ENCODE assay signal across 16 cellular contexts in genomic region chr1:53350853-53351767, GRCh38. TPM values are rescaled to one million over a fixed set of nuclear protein-coding genes. Genes with fewer than 3 reads are reported as not detected.
DNase-seq lines count a peak whose midpoint lies in the region; ATAC-seq and TF ChIP-seq lines count a peak whose summit lies in the region.
"Had no signal": no experiment of that assay in that cellular context is flagged by ENCODE, and none has a peak within 500 bp of the region (broad histone marks: within the 10 kb centered on the region; RNA-seq: fewer than 3 reads in every experiment).

No MANE protein-coding gene starts in this region.

- no peak overlapping the region for H3K18ac ChIP-seq in mesendoderm (ENCODE audit: low read length)

- no peaks in the 10 kb centered on the region for H3K27me3 ChIP-seq in RWPE2 (ENCODE audit: insufficient read depth, poor library complexity, severe bottlenecking)
- H3K27me3 ChIP-seq in mesendoderm (ENCODE audit: insufficient read depth, low read length, poor library complexity) = no peaks in the 10 kb centered on the region
- H3K27me3 ChIP-seq: thyroid gland had no signal

- no peak overlapping the region for H3K4me2 ChIP-seq in mesendoderm (ENCODE audit: low read length)

- no peaks in the 10 kb centered on the region for H3K36me3 ChIP-seq in RWPE2 (ENCODE audit: low read depth)
- no peaks in the 10 kb centered on the region for H3K36me3 ChIP-seq in mesendoderm (ENCODE audit: control insufficient read depth, insufficient read depth, low read length)
- H3K36me3 ChIP-seq: thyroid gland had no signal

- WGBS in mesendoderm (ENCODE audit: extremely low coverage, insufficient coverage, low lambda C conversion rate) = no CpG with 5 or more reads among the region's 8 CpGs

- H3K9me3 ChIP-seq in RWPE2 (ENCODE audit: severe bottlenecking) = no peaks in the 10 kb centered on the region
- H3K9me3 ChIP-seq: thyroid gland had no signal

- H3K4me3 ChIP-seq in RWPE2 (ENCODE audit: severe bottlenecking) (no peak overlapping the region), mesendoderm (ENCODE audit: low read length) (no peak overlapping the region)
- H3K4me3 ChIP-seq: thyroid gland had no signal

- peaks cover 6% of the 10 kb centered on the region for H3K27me3 Mint-ChIP-seq in activated CD8-positive, alpha-beta memory T cell treated with anti-CD3 and anti-CD28 coated beads, Interleukin-2, amount 10 ng/mL, durations not matched to agents 7 days and 5 days
- H3K27me3 Mint-ChIP-seq in HFFc6 (ENCODE audit: insufficient read depth) = peaks cover 17% of the 10 kb centered on the region
- H3K27me3 Mint-ChIP-seq: CD4-positive, alpha-beta T cell; stimulated activated naive CD8-positive, alpha-beta T cell treated with anti-CD3 and anti-CD28 coated beads, Interleukin-15, Interleukin-2, amounts not matched to agents 100 ng/mL and 50 ng/mL, for 24 hours had no signal

- H2BK120ac ChIP-seq in mesendoderm (ENCODE audit: low read depth, low read length) = no peak overlapping the region

- no peak overlapping the region for H2BK5ac ChIP-seq in mesendoderm (ENCODE audit: low read length)

- H3K4me1 ChIP-seq in RWPE2 (ENCODE audit: insufficient read depth, poor library complexity, severe bottlenecking) (no peaks in the 10 kb centered on the region), mesendoderm (ENCODE audit: control insufficient read depth, low read depth, low read length) (peaks cover 2% of the 10 kb centered on the region)
- H3K4me1 ChIP-seq: thyroid gland had no signal

- H4K8ac ChIP-seq in mesendoderm (ENCODE audit: low read depth, low read length) = no peak overlapping the region

- H2AK5ac ChIP-seq in mesendoderm (ENCODE audit: low read length) = no peak overlapping the region

- no peaks in the 10 kb centered on the region for H3K36me3 Mint-ChIP-seq in activated CD8-positive, alpha-beta memory T cell treated with anti-CD3 and anti-CD28 coated beads, Interleukin-2, amount 10 ng/mL, durations not matched to agents 7 days and 5 days
- H3K36me3 Mint-ChIP-seq in HFFc6 (ENCODE audit: low read depth) = no peaks in the 10 kb centered on the region
- H3K36me3 Mint-ChIP-seq: naive thymus-derived CD4-positive, alpha-beta T cell had no signal

- H3K56ac ChIP-seq in mesendoderm (ENCODE audit: low read length) = peak overlapping the region; percentile 31

- no peak overlapping the region for H3K4ac ChIP-seq in mesendoderm (ENCODE audit: low read depth, low read length)

- CTCF ChIA-PET in activated CD8-positive, alpha-beta memory T cell treated with anti-CD3 and anti-CD28 coated beads, Interleukin-2, amount 10 ng/mL, durations not matched to agents 7 days and 5 days (lab: Charles Lee) = no interaction called here

- H4K5ac ChIP-seq in mesendoderm (ENCODE audit: low read length) = no peak overlapping the region

- H3K79me2 ChIP-seq in mesendoderm (ENCODE audit: control insufficient read depth, insufficient read depth, low read length) = no peaks in the 10 kb centered on the region

- no peaks in the 10 kb centered on the region for H3K4me1 Mint-ChIP-seq in activated CD8-positive, alpha-beta memory T cell treated with anti-CD3 and anti-CD28 coated beads, Interleukin-2, amount 10 ng/mL, durations not matched to agents 7 days and 5 days
- no peaks in the 10 kb centered on the region for H3K4me1 Mint-ChIP-seq in HFFc6 (ENCODE audit: low read depth)
- H3K4me1 Mint-ChIP-seq: naive thymus-derived CD4-positive, alpha-beta T cell had no signal

- no peak overlapping the region for H3K4me3 Mint-ChIP-seq in activated CD8-positive, alpha-beta memory T cell treated with anti-CD3 and anti-CD28 coated beads, Interleukin-2, amount 10 ng/mL, durations not matched to agents 7 days and 5 days
- H3K4me3 Mint-ChIP-seq in HFFc6 = no peak overlapping the region
- H3K4me3 Mint-ChIP-seq: CD4-positive, alpha-beta T cell; naive thymus-derived CD4-positive, alpha-beta T cell; stimulated activated naive CD8-positive, alpha-beta T cell treated with anti-CD3 and anti-CD28 coated beads, Interleukin-15, Interleukin-2, amounts not matched to agents 100 ng/mL and 50 ng/mL, for 24 hours had no signal

- H3K27ac Mint-ChIP-seq in activated CD8-positive, alpha-beta memory T cell treated with anti-CD3 and anti-CD28 coated beads, Interleukin-2, amount 10 ng/mL, durations not matched to agents 7 days and 5 days = no peak overlapping the region
- no peak overlapping the region for H3K27ac Mint-ChIP-seq in HFFc6
- H3K27ac Mint-ChIP-seq: activated T-helper 2 cell treated with anti-CD3 and anti-CD28 coated beads, Interferon-gamma antibody, Interleukin-2, Interleukin-4, amounts not matched to agents 10 μg/mL and 5 μg/mL and 100 μg/mL, durations not matched to agents 14 hours and 24 hours and 36 hours; CD4-positive, alpha-beta T cell; stimulated activated naive CD8-positive, alpha-beta T cell treated with anti-CD3 and anti-CD28 coated beads, Interleukin-15, Interleukin-2, amounts not matched to agents 100 ng/mL and 50 ng/mL, for 24 hours had no signal

- H3K9me3 Mint-ChIP-seq in activated CD8-positive, alpha-beta memory T cell treated with anti-CD3 and anti-CD28 coated beads, Interleukin-2, amount 10 ng/mL, durations not matched to agents 7 days and 5 days (ENCODE audit: low read depth) = no peaks in the 10 kb centered on the region
- peaks cover 4% of the 10 kb centered on the region; the same call in 1 of the 2 replicates for H3K9me3 Mint-ChIP-seq in HFFc6
- H3K9me3 Mint-ChIP-seq: activated T-helper 2 cell treated with anti-CD3 and anti-CD28 coated beads, Interferon-gamma antibody, Interleukin-2, Interleukin-4, amounts not matched to agents 10 μg/mL and 5 μg/mL and 100 μg/mL, durations not matched to agents 14 hours and 24 hours and 36 hours; CD4-positive, alpha-beta T cell had no signal

- H3K23ac ChIP-seq in mesendoderm (ENCODE audit: low read length) = peak overlapping the region; percentile 30

- no peak overlapping the region for H3K9ac ChIP-seq in mesendoderm (ENCODE audit: low read length)

- peak; percentile 32 for DNase-seq in RWPE2 (ENCODE audit: low spot score)
- DNase-seq in activated CD8-positive, alpha-beta memory T cell treated with anti-CD3 and anti-CD28 coated beads, Interleukin-2, amount 10 ng/mL, durations not matched to agents 7 days and 5 days = peak; percentile 38
- DNase-seq in mesendoderm = no peak
- peak; percentile 10 for DNase-seq in stimulated activated CD8-positive, alpha-beta memory T cell treated with anti-CD3 and anti-CD28 coated beads, Interleukin-4, amount 100 ng/mL, for 48 hours
- DNase-seq in HFFc6 = no peak
- DNase-seq in AML-193 (lab: John Stamatoyannopoulos, UW) = no peak
- DNase-seq: CD4-positive, alpha-beta T cell; cerebellar nuclear complex; naive thymus-derived CD4-positive, alpha-beta T cell; NCI-H526; retina; stimulated activated CD4-positive, alpha-beta T cell treated with anti-CD3 and anti-CD28 coated beads, Interleukin-4, amount 100 ng/mL, for 24 hours; thyroid gland had no signal

- H2BK15ac ChIP-seq in mesendoderm (replicated peaks; ENCODE audit: low read depth) = no peak overlapping the region

- H3K27ac ChIP-seq in RWPE2 (ENCODE audit: poor library complexity, severe bottlenecking) = no peak overlapping the region
- H3K27ac ChIP-seq in mesendoderm (ENCODE audit: low read depth, low read length) = no peak overlapping the region
- H3K27ac ChIP-seq: thyroid gland had no signal

- no peak for TF ChIP-seq CTCF in RWPE2 (IDR thresholded peaks at IDR 0.05; ENCODE audit: poor library complexity, severe bottlenecking)
- TF ChIP-seq CTCF in HFFc6 (IDR thresholded peaks at IDR 0.05) = no peak

- no peaks in the 10 kb centered on the region for H3K79me1 ChIP-seq in mesendoderm (ENCODE audit: low read length)

- ATAC-seq in RWPE2 (ENCODE audit: low read depth) = no peak
- ATAC-seq in activated CD8-positive, alpha-beta memory T cell treated with anti-CD3 and anti-CD28 coated beads, Interleukin-2, amount 10 ng/mL, durations not matched to agents 7 days and 5 days = no peak
- ATAC-seq in HG02763 (IDR thresholded peaks at IDR 0.05; ENCODE audit: unreplicated experiment) = no peak
- ATAC-seq: naive thymus-derived CD4-positive, alpha-beta T cell had no signal

RNA-seq across cellular contexts. Expression of gene LRP8, which starts 23.2 kb away (rescaled TPM):
- 10 to 100 TPM; 65.1 to 82.5 TPM for total RNA-seq in activated CD8-positive, alpha-beta memory T cell treated with anti-CD3 and anti-CD28 coated beads, Interleukin-2, amount 10 ng/mL, durations not matched to agents 7 days and 5 days
- polyA plus RNA-seq in mesendoderm (2013, experiment 1 of 2) = 54.5 TPM
- 55.5 TPM for polyA plus RNA-seq in mesendoderm (2013, experiment 2 of 2)
- total RNA-seq in HFFc6 (2021; fragmentation: NEBNext Ultra II Directional; extraction: Animal tissue kit (Norgen Biotek cat#: 25700)) = 10 to 100 TPM in 5 of 6 experiments, 1 to 10 TPM in 1; 7.2 to 14.9 (median 13.0) TPM

Comparison
In these comparisons a context has a peak if more than half of its experiments do, and no peak if none do; other contexts are left out.
1. DNase-seq: peak in RWPE2 (single experiment), activated CD8-positive, alpha-beta memory T cell treated with anti-CD3 and anti-CD28 coated beads, Interleukin-2, amount 10 ng/mL, durations not matched to agents 7 days and 5 days (single experiment) and stimulated activated CD8-positive, alpha-beta memory T cell treated with anti-CD3 and anti-CD28 coated beads, Interleukin-4, amount 100 ng/mL, for 48 hours (single experiment); none in mesendoderm (single experiment), HFFc6 (single experiment) and AML-193 (0 of 2).
2. RNA of gene LRP8, which starts 23.2 kb away (total RNA-seq): 65.1 to 82.5 TPM in activated CD8-positive, alpha-beta memory T cell treated with anti-CD3 and anti-CD28 coated beads, Interleukin-2, amount 10 ng/mL, durations not matched to agents 7 days and 5 days; 7.2 to 14.9 TPM in HFFc6; every median in the first group is over 4 times any median in the second.